In the genomic region with DNA sequence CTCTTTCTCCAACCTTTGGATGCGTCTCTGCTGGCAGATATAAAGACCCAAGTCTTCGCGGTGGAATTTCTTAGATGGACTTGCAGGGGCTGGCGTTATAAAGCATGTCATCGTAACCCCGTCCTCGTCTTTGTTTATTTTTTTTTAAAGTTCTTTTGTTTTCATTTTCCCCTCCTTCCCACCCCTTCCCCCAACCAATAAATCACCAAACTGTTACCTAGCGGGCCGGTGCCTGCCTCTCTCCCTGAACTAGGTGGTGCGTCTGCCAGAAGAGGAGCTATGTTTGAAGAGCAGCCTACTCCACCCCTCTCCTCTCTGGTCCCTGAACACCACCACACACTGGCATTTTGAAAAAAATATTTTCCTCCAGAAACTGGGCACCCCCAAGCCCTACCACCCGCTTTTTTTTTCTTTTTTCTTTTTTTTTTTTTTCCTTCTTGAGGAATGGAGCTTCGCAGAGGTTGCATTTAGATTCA, we compare ENCODE assay signal across 11 cellular contexts. TPM values are rescaled to one million over a fixed set of nuclear protein-coding genes. Genes with fewer than 3 reads are reported as not detected.
DNase-seq lines count a peak whose midpoint lies in the region; ATAC-seq, FAIRE-seq and TF ChIP-seq lines count a peak whose summit lies in the region.
"Had no signal": no experiment of that assay in that cellular context is flagged by ENCODE, and none has a peak within 500 bp of the region (broad histone marks: within the 10 kb centered on the region; RNA-seq: fewer than 3 reads in every experiment).

Gene CACNA1E, plus strand, starts transcription at position 434 of the 476 bp plus-strand sequence. CDS start 228 bp downstream, outside the sequence.

- peak within 1 kb of the TSS; percentile 69 for H2AFZ ChIP-seq in astrocyte (ENCODE audit: low read depth, low read length)

- no peaks in the 10 kb centered on the region for H3K9me3 ChIP-seq in astrocyte (ENCODE audit: insufficient read depth, low read depth, low read length)
- no peaks in the 10 kb centered on the region for H3K9me3 ChIP-seq in thoracic aorta

- H3K79me2 ChIP-seq in astrocyte (ENCODE audit: insufficient read depth, low read length) = no peaks in the 10 kb centered on the region

- TF ChIP-seq CTCF in astrocyte (IDR thresholded peaks at IDR 0.05; ENCODE audit: insufficient read depth, low read depth, low read length) (no peak), thoracic aorta (IDR thresholded peaks at IDR 0.05) (no peak)

- H3K36me3 ChIP-seq in astrocyte (ENCODE audit: insufficient read depth, low read length) (no peaks in the 10 kb centered on the region), thoracic aorta (no peaks in the 10 kb centered on the region)

- H3K4me1 Mint-ChIP-seq in activated T-cell treated with anti-CD3 and anti-CD28 coated beads, Interleukin-2, amount 50 U/mL, for 72 hours (ENCODE audit: low read depth) = peaks cover 31% of the 10 kb centered on the region
- H3K4me1 Mint-ChIP-seq in astrocyte (ENCODE audit: low read depth, unreplicated experiment) = no peaks in the 10 kb centered on the region
- H3K4me1 Mint-ChIP-seq in memory B cell = peaks cover 24% of the 10 kb centered on the region

- no peaks in the 10 kb centered on the region for H3K4me1 ChIP-seq in astrocyte (ENCODE audit: insufficient read depth, low read length)
- no peaks in the 10 kb centered on the region for H3K4me1 ChIP-seq in thoracic aorta (ENCODE audit: control insufficient read depth in 1 of 2, low read depth in 2 of 2)

- no peak for FAIRE-seq in astrocyte (lab: Jason Lieb, UNC)
- FAIRE-seq: bronchial epithelial cell had no signal

- no peak for ATAC-seq in activated T-cell treated with anti-CD3 and anti-CD28 coated beads, Interleukin-2, amount 50 U/mL, for 72 hours (replicated peaks in 1 of 2)
- ATAC-seq in memory B cell (ENCODE audit: low read depth) = no peak
- ATAC-seq in thoracic aorta (ENCODE audit: insufficient number of reproducible peaks, low FRiP score, low read depth) = no peak
- no peak for ATAC-seq in GM21390 (IDR thresholded peaks at IDR 0.05; ENCODE audit: unreplicated experiment)
- no peak for ATAC-seq in GM21526 (IDR thresholded peaks at IDR 0.05; ENCODE audit: low FRiP score, unreplicated experiment)

- no peaks in the 10 kb centered on the region for H3K36me3 Mint-ChIP-seq in activated T-cell treated with anti-CD3 and anti-CD28 coated beads, Interleukin-2, amount 50 U/mL, for 72 hours (ENCODE audit: insufficient read depth in 2 of 2)
- H3K36me3 Mint-ChIP-seq in astrocyte (ENCODE audit: low read depth, unreplicated experiment) (no peaks in the 10 kb centered on the region), memory B cell (no peaks in the 10 kb centered on the region)

- H3K27me3 ChIP-seq in astrocyte (ENCODE audit: insufficient read depth, low read length) (peaks cover 60% of the 10 kb centered on the region), thoracic aorta (replicated peaks; ENCODE audit: insufficient read depth) (peaks cover 5% of the 10 kb centered on the region)

- H3K27me3 Mint-ChIP-seq in activated T-cell treated with anti-CD3 and anti-CD28 coated beads, Interleukin-2, amount 50 U/mL, for 72 hours (ENCODE audit: low read depth) = peaks cover 74% of the 10 kb centered on the region
- H3K27me3 Mint-ChIP-seq in astrocyte (ENCODE audit: low read depth, unreplicated experiment) = peaks cover 84% of the 10 kb centered on the region
- H3K27me3 Mint-ChIP-seq in memory B cell = peaks cover 35% of the 10 kb centered on the region

- peak within 1 kb of the TSS; percentile 76 for H3K4me2 ChIP-seq in astrocyte (ENCODE audit: low read length)

- H3K4me3 ChIP-seq in astrocyte (ENCODE audit: insufficient read depth, low read depth, low read length) (peak within 1 kb of the TSS; percentile 10), thoracic aorta (peak within 1 kb of the TSS; percentile 28)

- no peak within 1 kb of the TSS for H3K9ac ChIP-seq in astrocyte (ENCODE audit: low read length)

- no peak within 1 kb of the TSS for H3K27ac Mint-ChIP-seq in activated T-cell treated with anti-CD3 and anti-CD28 coated beads, Interleukin-2, amount 50 U/mL, for 72 hours
- H3K27ac Mint-ChIP-seq in astrocyte (ENCODE audit: unreplicated experiment) (no peak within 1 kb of the TSS), memory B cell (no peak within 1 kb of the TSS)

- H4K20me1 ChIP-seq in astrocyte (ENCODE audit: insufficient read depth, low read length) = no peaks in the 10 kb centered on the region

- H3K4me3 Mint-ChIP-seq in activated T-cell treated with anti-CD3 and anti-CD28 coated beads, Interleukin-2, amount 50 U/mL, for 72 hours = peak within 1 kb of the TSS; percentile 66 to 76
- H3K4me3 Mint-ChIP-seq in astrocyte (ENCODE audit: unreplicated experiment) (peak within 1 kb of the TSS; percentile 75), memory B cell (peak within 1 kb of the TSS; percentile 76)

- H3K9me3 Mint-ChIP-seq in activated T-cell treated with anti-CD3 and anti-CD28 coated beads, Interleukin-2, amount 50 U/mL, for 72 hours = no peaks in the 10 kb centered on the region
- peaks cover 5% of the 10 kb centered on the region for H3K9me3 Mint-ChIP-seq in astrocyte (ENCODE audit: unreplicated experiment)
- H3K9me3 Mint-ChIP-seq in memory B cell = no peaks in the 10 kb centered on the region

- no peak for DNase-seq in activated T-cell treated with anti-CD3 and anti-CD28 coated beads, Interleukin-2, amount 50 U/mL, for 72 hours
- no peak for DNase-seq in activated T-cell treated with anti-CD3 and anti-CD28 coated beads, Interleukin-2, amount 50 U/mL, for 1 hour
- no peak for DNase-seq in astrocyte (ENCODE audit: low read depth)
- no peak for DNase-seq in memory B cell (ENCODE audit: low spot score in 2 of 2)
- no peak for DNase-seq in thoracic aorta (ENCODE audit: low spot score)
- DNase-seq in GM19240 (ENCODE audit: insufficient read length, low spot score) = no peak
- DNase-seq: NCI-H2029 treated with DMSO at 0.1 percent for 48 hours, T1000 had no signal

- no peak within 1 kb of the TSS for H3K27ac ChIP-seq in astrocyte (ENCODE audit: low read depth, low read length)
- H3K27ac ChIP-seq in thoracic aorta = no peak within 1 kb of the TSS

RNA-seq across cellular contexts. Expression of gene CACNA1E, which starts in this region (rescaled TPM):
- total RNA-seq in activated T-cell treated with anti-CD3 and anti-CD28 coated beads, Interleukin-2, amount 50 U/mL, for 72 hours = under 1 TPM in 1 of 2 donors, not detected in 1; 0.02 TPM
- total RNA-seq in astrocyte = 0.07 and 0.14 TPM in 2 replicates
- total RNA-seq in thoracic aorta = not detected
- total RNA-seq: bronchial epithelial cell had no signal
